In the genomic region with DNA sequence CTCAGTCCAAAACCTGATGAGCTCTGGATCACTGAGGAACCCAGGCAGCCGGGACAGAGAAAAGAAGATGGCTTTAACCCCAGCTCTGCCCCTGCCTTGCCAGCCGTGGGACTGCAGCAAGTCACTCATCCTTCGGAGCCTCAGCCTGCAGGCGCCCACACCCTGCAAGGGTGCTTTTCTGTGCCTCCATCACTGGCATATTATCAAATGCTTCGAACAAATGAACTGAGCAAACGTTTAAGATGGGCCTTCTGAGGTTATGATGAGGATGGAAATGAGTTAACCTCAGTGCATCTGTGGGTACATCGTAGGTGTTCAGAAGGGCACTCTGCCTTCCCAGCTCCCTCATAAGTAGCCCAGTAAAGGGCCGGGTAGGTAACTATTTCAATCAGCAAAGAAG, we compare ENCODE assay signal across 17 cellular contexts.
DNase-seq lines count a peak whose midpoint lies in the region; ATAC-seq and TF ChIP-seq lines count a peak whose summit lies in the region.
"Had no signal": no experiment of that assay in that cellular context is flagged by ENCODE, and none has a peak within 500 bp of the region (broad histone marks: within the 10 kb centered on the region; RNA-seq: fewer than 3 reads in every experiment).

No MANE protein-coding gene starts in this region.

- peak overlapping the region; percentile 45 for H2BK20ac ChIP-seq in IMR-90 (ENCODE audit: low read depth, low read length)

- no peak overlapping the region for H4K5ac ChIP-seq in IMR-90 (ENCODE audit: low read depth, low read length)

- H4K91ac ChIP-seq in IMR-90 (ENCODE audit: insufficient read depth, low read depth, low read length) (peak overlapping the region; percentile 25; the same call in 1 of the 2 replicates), neuronal stem cell (ENCODE audit: low read depth, low read length, poor library complexity) (no peak overlapping the region)

- no TSS peak for BruUV-seq in IMR-90 (replicated peaks; lab: Mats Ljungman, UMichigan)

- H3K18ac ChIP-seq in IMR-90 (ENCODE audit: low read depth, low read length) (no peak overlapping the region), neuronal stem cell (ENCODE audit: low read length) (no peak overlapping the region)

- no peak for ATAC-seq in CD4-positive, alpha-beta T cell (ENCODE audit: poor library complexity)
- ATAC-seq in IMR-90 (ENCODE audit: low read depth), result no peak
- ATAC-seq in GM18498 (IDR thresholded peaks at IDR 0.05; ENCODE audit: unreplicated experiment), result no peak
- ATAC-seq: K562, left colon had no signal

- no peak for TF ChIP-seq RAD21 in IMR-90 (IDR thresholded peaks at IDR 0.05; ENCODE audit: low read length)

- CTCF ChIA-PET in CD4-positive, alpha-beta T cell (lab: Charles Lee), result no interaction called here
- CTCF ChIA-PET in IMR-90 (lab: Yijun Ruan, JAX), result interaction anchor here (1.3 kb wide), 1 partner anchor 19 kb away, joined by 3 read pairs; no protein-coding TSS in a partner anchor

- peaks cover 13% of the 10 kb centered on the region for H3K4me1 Mint-ChIP-seq in CD4-positive, alpha-beta T cell (ENCODE audit: low read depth)
- H3K4me1 Mint-ChIP-seq in activated T-helper 2 cell treated with anti-CD3 and anti-CD28 coated beads, Interferon-gamma antibody, Interleukin-2, Interleukin-4, amounts not matched to agents 10 μg/mL and 5 μg/mL and 100 μg/mL, durations not matched to agents 14 hours and 24 hours and 36 hours (ENCODE audit: low read depth), result peaks cover 18% of the 10 kb centered on the region

- H3K27me3 Mint-ChIP-seq in CD4-positive, alpha-beta T cell, result no peaks in the 10 kb centered on the region
- no peaks in the 10 kb centered on the region for H3K27me3 Mint-ChIP-seq in activated T-helper 2 cell treated with anti-CD3 and anti-CD28 coated beads, Interferon-gamma antibody, Interleukin-2, Interleukin-4, amounts not matched to agents 10 μg/mL and 5 μg/mL and 100 μg/mL, durations not matched to agents 14 hours and 24 hours and 36 hours (ENCODE audit: low read depth)
- H3K27me3 Mint-ChIP-seq: activated naive CD8-positive, alpha-beta T cell had no signal

- in situ Hi-C loops in IMR-90 (cut with MboI; ENCODE audit: low sequenced_read_pairs) (no loop called here), GM13976 (cut with MboI; ENCODE audit: low sequenced_read_pairs, unreplicated experiment) (no loop called here)

- H3K4ac ChIP-seq in IMR-90 (ENCODE audit: low read depth, low read length) (0 out of 2 replicates have a peak overlapping the region, but pooled peaks have one; percentile 33), neuronal stem cell (ENCODE audit: low read length) (no peak overlapping the region)

- H3K36me3 ChIP-seq in IMR-90 (ENCODE audit: control insufficient read depth, insufficient read depth, low read length) (no peaks in the 10 kb centered on the region), neuronal stem cell (replicated peaks in 1 of 2; ENCODE audit: control insufficient read depth in 2 of 2, insufficient read depth in 2 of 2, low read length in 2 of 2) (no peaks in the 10 kb centered on the region)
- H3K36me3 ChIP-seq: brain microvascular endothelial cell, gastrocnemius medialis had no signal

- H2BK12ac ChIP-seq in neuronal stem cell (ENCODE audit: low read length), result no peak overlapping the region

- H3K27me3 ChIP-seq in CD4-positive, alpha-beta T cell (ENCODE audit: control insufficient read depth, insufficient read depth, low read length), result no peaks in the 10 kb centered on the region
- H3K27me3 ChIP-seq in IMR-90 (ENCODE audit: control insufficient read depth, insufficient read depth, low read length), result no peaks in the 10 kb centered on the region
- H3K27me3 ChIP-seq in neuronal stem cell (ENCODE audit: control insufficient read depth in 3 of 3, insufficient read depth in 3 of 3, low read depth in 1 of 3, low read length in 3 of 3), result no peaks in the 10 kb centered on the region
- H3K27me3 ChIP-seq: brain microvascular endothelial cell, gastrocnemius medialis had no signal

- H3K36me3 Mint-ChIP-seq in CD4-positive, alpha-beta T cell (ENCODE audit: low read depth), result peaks cover 92% of the 10 kb centered on the region
- peaks cover 77% of the 10 kb centered on the region for H3K36me3 Mint-ChIP-seq in activated T-helper 2 cell treated with anti-CD3 and anti-CD28 coated beads, Interferon-gamma antibody, Interleukin-2, Interleukin-4, amounts not matched to agents 10 μg/mL and 5 μg/mL and 100 μg/mL, durations not matched to agents 14 hours and 24 hours and 36 hours (ENCODE audit: low read depth)

- H3K4me3 Mint-ChIP-seq in CD4-positive, alpha-beta T cell, result no peak overlapping the region
- no peak overlapping the region for H3K4me3 Mint-ChIP-seq in activated T-helper 2 cell treated with anti-CD3 and anti-CD28 coated beads, Interferon-gamma antibody, Interleukin-2, Interleukin-4, amounts not matched to agents 10 μg/mL and 5 μg/mL and 100 μg/mL, durations not matched to agents 14 hours and 24 hours and 36 hours (ENCODE audit: low read depth)
- H3K4me3 Mint-ChIP-seq: activated naive CD8-positive, alpha-beta T cell had no signal

- no peak for TF ChIP-seq CTCF in CD4-positive, alpha-beta T cell (IDR thresholded peaks at IDR 0.05)
- TF ChIP-seq CTCF in IMR-90 (conservative IDR thresholded peaks at IDR 0.05; ENCODE audit: low read depth, low read length) (no peak), GM13976 (IDR thresholded peaks at IDR 0.05; ENCODE audit: borderline replicate concordance, control extremely low read depth, extremely low read depth, insufficient read depth, missing control alignments) (no peak)

- H3K9me1 ChIP-seq in IMR-90 (ENCODE audit: insufficient read depth, low read length), result no peaks in the 10 kb centered on the region

- H2BK120ac ChIP-seq in IMR-90 (ENCODE audit: low read depth, low read length) (peak overlapping the region; percentile 7), neuronal stem cell (ENCODE audit: low read depth, low read length) (no peak overlapping the region)

- H4K20me1 ChIP-seq in IMR-90 (ENCODE audit: insufficient read depth, low read length), result no peaks in the 10 kb centered on the region

- no peaks in the 10 kb centered on the region for H3K9me3 Mint-ChIP-seq in CD4-positive, alpha-beta T cell
- H3K9me3 Mint-ChIP-seq in activated T-helper 2 cell treated with anti-CD3 and anti-CD28 coated beads, Interferon-gamma antibody, Interleukin-2, Interleukin-4, amounts not matched to agents 10 μg/mL and 5 μg/mL and 100 μg/mL, durations not matched to agents 14 hours and 24 hours and 36 hours, result peaks cover 3% of the 10 kb centered on the region

- H2AFZ ChIP-seq in IMR-90 (replicated peaks; ENCODE audit: low read length, poor library complexity) (no peak overlapping the region), neuronal stem cell (ENCODE audit: low read length) (no peak overlapping the region)

- no peak overlapping the region for H3K27ac ChIP-seq in CD4-positive, alpha-beta T cell (ENCODE audit: low read depth, low read length)
- H3K27ac ChIP-seq in IMR-90 (ENCODE audit: insufficient read depth, low read length), result no peak overlapping the region
- no peak overlapping the region for H3K27ac ChIP-seq in neuronal stem cell (replicated peaks; ENCODE audit: low read length)
- H3K27ac ChIP-seq: brain microvascular endothelial cell, VCaP had no signal

- H3K27ac Mint-ChIP-seq in CD4-positive, alpha-beta T cell, result peak overlapping the region; percentile 76
- H3K27ac Mint-ChIP-seq in activated T-helper 2 cell treated with anti-CD3 and anti-CD28 coated beads, Interferon-gamma antibody, Interleukin-2, Interleukin-4, amounts not matched to agents 10 μg/mL and 5 μg/mL and 100 μg/mL, durations not matched to agents 14 hours and 24 hours and 36 hours, result peak overlapping the region; percentile 55

- no peaks in the 10 kb centered on the region for H3K9me3 ChIP-seq in CD4-positive, alpha-beta T cell (ENCODE audit: control insufficient read depth, low read length)
- H3K9me3 ChIP-seq in IMR-90 (ENCODE audit: control insufficient read depth, insufficient read depth, low read length), result no peaks in the 10 kb centered on the region
- H3K9me3 ChIP-seq in neuronal stem cell (replicated peaks in 1 of 2; ENCODE audit: control insufficient read depth in 2 of 2, insufficient read depth in 1 of 2, low read depth in 1 of 2, low read length in 2 of 2), result no peaks in the 10 kb centered on the region
- H3K9me3 ChIP-seq: gastrocnemius medialis had no signal

- no peak for TF ChIP-seq POLR2A in IMR-90 (IDR thresholded peaks at IDR 0.05; ENCODE audit: low read depth, low read length)

- H3K4me1 ChIP-seq in IMR-90 (ENCODE audit: control insufficient read depth, insufficient read depth, low read length), result peaks cover 9% of the 10 kb centered on the region
- H3K4me1 ChIP-seq in neuronal stem cell (ENCODE audit: control insufficient read depth in 2 of 2, insufficient read depth in 1 of 2, low read depth in 1 of 2, low read length in 2 of 2), result no peaks in the 10 kb centered on the region

- H3K9ac ChIP-seq in IMR-90 (ENCODE audit: low read depth, low read length), result no peak overlapping the region
- H3K9ac ChIP-seq in neuronal stem cell (ENCODE audit: low read depth, low read length, poor library complexity), result no peak overlapping the region

- no peak overlapping the region for H2AK9ac ChIP-seq in IMR-90 (replicated peaks; ENCODE audit: low read depth, low read length, poor library complexity)

- H3K79me1 ChIP-seq in IMR-90 (ENCODE audit: low read depth in 1 of 2, low read length in 2 of 2), result no peaks in the 10 kb centered on the region
- H3K79me1 ChIP-seq in neuronal stem cell (ENCODE audit: low read depth, low read length), result no peaks in the 10 kb centered on the region

- H2BK5ac ChIP-seq in IMR-90 (ENCODE audit: low read depth, low read length, poor library complexity, severe bottlenecking), result no peak overlapping the region
- no peak overlapping the region for H2BK5ac ChIP-seq in neuronal stem cell (ENCODE audit: low read length)

- H3K56ac ChIP-seq in IMR-90 (ENCODE audit: extremely low read depth, insufficient read depth, low read length), result no peak overlapping the region

- no peak overlapping the region; a peak in 1 of 4 replicates for H4K8ac ChIP-seq in IMR-90 (ENCODE audit: low read depth in 2 of 2, low read length in 2 of 2)
- H4K8ac ChIP-seq in neuronal stem cell (ENCODE audit: low read depth, low read length), result no peak overlapping the region

- intact Hi-C loops in CD4-positive, alpha-beta T cell (cut with DNase I, micrococcal nuclease), result no loop called here
- intact Hi-C loops in IMR-90 (cut with micrococcal nuclease), result loop anchor here (1.0 kb wide), 1 partner anchor 66 kb away; no protein-coding TSS in a partner anchor
- intact Hi-C loops in activated T-helper 2 cell treated with anti-CD3 and anti-CD28 coated beads, Interferon-gamma antibody, Interleukin-2, Interleukin-4, amounts not matched to agents 10 μg/mL and 5 μg/mL and 100 μg/mL, durations not matched to agents 14 hours and 24 hours and 36 hours (cut with micrococcal nuclease), result no loop called here

- WGBS in IMR-90 (ENCODE audit: extremely low coverage in 2 of 2, insufficient read length in 1 of 2), 2 experiments, result no CpG with 5 or more reads among the region's 8 CpGs
- no CpG with 5 or more reads among the region's 8 CpGs for WGBS in neuronal stem cell (ENCODE audit: extremely low coverage in 2 of 2, insufficient read length in 2 of 2, insufficient replicate concordance in 1 of 2), 2 donors

- POLR2A ChIA-PET in CD4-positive, alpha-beta T cell (lab: Charles Lee), result no interaction called here
- POLR2A ChIA-PET in IMR-90 (lab: Charles Lee; ENCODE audit: unreplicated experiment), result no interaction called here

- H2AK5ac ChIP-seq in IMR-90 (ENCODE audit: low read depth, low read length), result no peak overlapping the region; the same call in 1 of the 2 replicates
- peak overlapping the region; percentile 57 for H2AK5ac ChIP-seq in neuronal stem cell (ENCODE audit: low read depth, low read length)

- dilution Hi-C loops in IMR-90 (cut with HindIII; ENCODE audit: low sequenced_read_pairs, unreplicated experiment), result no loop called here

- H3K4me2 ChIP-seq in IMR-90 (ENCODE audit: low read depth, low read length), result no peak overlapping the region
- no peak overlapping the region for H3K4me2 ChIP-seq in neuronal stem cell (ENCODE audit: insufficient read depth, low read length, poor library complexity, severe bottlenecking)

- DNase-seq in CD4-positive, alpha-beta T cell, result no peak
- DNase-seq in IMR-90 (no peak), neuronal stem cell (ENCODE audit: low spot score) (no peak), GM13976 (ENCODE audit: low spot score) (no peak), NCI-H2171 (lab: John Stamatoyannopoulos, UW) (no peak)
- DNase-seq in activated T-helper 2 cell treated with anti-CD3 and anti-CD28 coated beads, Interferon-gamma antibody, Interleukin-2, Interleukin-4, amounts not matched to agents 10 μg/mL and 5 μg/mL and 100 μg/mL, durations not matched to agents 14 hours and 24 hours and 36 hours (ENCODE audit: low spot score), result no peak
- DNase-seq: dermis blood vessel endothelial cell; NCI-H187 treated with DMSO at 0.1 percent for 48 hours; NK-92 treated with Interleukin-12 subunit alpha and Interleukin-12 subunit beta, amount 100 ng/mL, for 24 hours; stimulated activated CD4-positive, alpha-beta T cell treated with anti-CD3 and anti-CD28 coated beads, Interleukin-1b, Interleukin-23, amount 100 ng/mL, for 48 hours had no signal

- H2BK15ac ChIP-seq in IMR-90 (ENCODE audit: low read depth, low read length) (peak overlapping the region; percentile 6; the same call in 1 of the 3 replicates), neuronal stem cell (ENCODE audit: low read length) (no peak overlapping the region)

- no peak overlapping the region for H3K23ac ChIP-seq in IMR-90 (ENCODE audit: low read depth, low read length)
- no peak overlapping the region for H3K23ac ChIP-seq in neuronal stem cell (ENCODE audit: low read depth, low read length, poor library complexity)

- H3K14ac ChIP-seq in IMR-90 (replicated peaks; ENCODE audit: low read depth, low read length) (0 out of 2 replicates have a peak overlapping the region, but pooled peaks have one; percentile 70), neuronal stem cell (ENCODE audit: low read length) (no peak overlapping the region)

- H3K4me3 ChIP-seq in IMR-90 (ENCODE audit: insufficient read depth, low read depth, low read length) (no peak overlapping the region), neuronal stem cell (ENCODE audit: low read length in 2 of 2) (no peak overlapping the region)
- H3K4me3 ChIP-seq: gastrocnemius medialis, K562 had no signal
